1 cellular context compared by ENCODE assay signal in the genomic region with DNA sequence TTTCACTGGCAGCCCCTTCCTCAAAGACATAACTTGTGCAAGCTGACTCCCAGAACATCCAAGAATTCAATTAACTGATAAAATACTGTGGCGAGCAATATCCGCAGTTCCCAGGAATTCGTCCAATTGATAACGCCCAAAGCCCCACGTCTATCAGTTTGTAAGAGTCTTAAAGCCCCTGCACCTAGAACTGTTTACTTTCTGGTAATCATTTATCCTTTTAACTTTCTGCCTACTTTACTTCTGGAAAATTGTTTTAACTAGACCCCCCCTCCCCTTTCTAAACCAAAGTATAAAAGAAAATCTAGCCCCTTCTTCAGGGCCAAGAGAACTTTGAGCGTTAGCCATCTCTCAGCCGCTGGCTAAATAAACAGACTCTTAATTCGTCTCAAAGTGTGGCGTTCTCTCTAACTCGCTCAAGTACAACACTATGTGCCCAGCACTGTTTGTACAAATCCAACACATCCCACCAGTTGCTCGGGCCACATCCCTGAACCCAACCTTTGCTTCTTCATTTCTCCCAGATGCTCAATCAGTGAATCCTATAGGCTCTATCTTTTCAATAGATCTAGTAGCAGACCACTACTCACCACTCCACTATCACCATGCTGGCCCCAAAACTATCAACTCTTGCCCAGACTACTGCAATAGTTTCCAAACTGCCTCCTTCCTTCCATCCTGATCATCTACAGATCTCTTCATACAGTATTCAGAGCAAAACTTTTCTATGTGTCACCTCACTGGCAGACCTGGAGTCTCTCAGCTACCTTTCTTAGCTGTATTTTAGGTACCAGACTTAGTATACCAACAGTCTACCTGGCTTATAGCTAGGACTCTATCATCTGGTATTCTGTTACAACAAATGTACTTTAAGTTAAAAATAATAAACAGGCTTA.
TF ChIP-seq lines count a peak whose summit lies in the region.

No MANE protein-coding gene starts in this region.

TF ChIP-seq in HepG2, 621 proteins besides CTCF, POLR2A, EP300 and RAD21 (continued from another document and continues in another):
- TF ChIP-seq, protein P1, sequence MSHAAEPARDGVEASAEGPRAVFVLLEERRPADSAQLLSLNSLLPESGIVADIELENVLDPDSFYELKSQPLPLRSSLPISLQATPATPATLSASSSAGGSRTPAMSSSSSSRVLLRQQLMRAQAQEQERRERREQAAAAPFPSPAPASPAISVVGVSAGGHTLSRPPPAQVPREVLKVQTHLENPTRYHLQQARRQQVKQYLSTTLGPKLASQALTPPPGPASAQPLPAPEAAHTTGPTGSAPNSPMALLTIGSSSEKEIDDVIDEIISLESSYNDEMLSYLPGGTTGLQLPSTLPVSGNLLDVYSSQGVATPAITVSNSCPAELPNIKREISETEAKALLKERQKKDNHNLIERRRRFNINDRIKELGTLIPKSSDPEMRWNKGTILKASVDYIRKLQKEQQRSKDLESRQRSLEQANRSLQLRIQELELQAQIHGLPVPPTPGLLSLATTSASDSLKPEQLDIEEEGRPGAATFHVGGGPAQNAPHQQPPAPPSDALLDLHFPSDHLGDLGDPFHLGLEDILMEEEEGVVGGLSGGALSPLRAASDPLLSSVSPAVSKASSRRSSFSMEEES (CRISPR knock-in tag; IDR thresholded peaks at IDR 0.05), result 0 out of 2 replicates have a peak, but pooled peaks have one; percentile 37
- TF ChIP-seq PHF21A (CRISPR knock-in tag; IDR thresholded peaks at IDR 0.05), result peak; percentile 19; the same call in 1 of the 2 replicates
- peak; percentile 80 for TF ChIP-seq HNF4A (CRISPR knock-in tag; IDR thresholded peaks at IDR 0.05)
- TF ChIP-seq SOX13 (IDR thresholded peaks at IDR 0.05), result peak; percentile 27; the same call in 1 of the 2 replicates
- peak in 1 of 2 experiments; percentile 75; a peak in 2 of 4 replicates for TF ChIP-seq SOX13 (CRISPR knock-in tag; conservative IDR thresholded peaks at IDR 0.05 in 1 of 2, IDR thresholded peaks at IDR 0.05 in 1 of 2)
- TF ChIP-seq ZFP36 (IDR thresholded peaks at IDR 0.05; ENCODE audit: borderline replicate concordance, low read depth, low read length, partially characterized antibody), result no peak
- peak; percentile 77 for TF ChIP-seq BCL6 (CRISPR knock-in tag; IDR thresholded peaks at IDR 0.05)
- TF ChIP-seq, protein P2, sequence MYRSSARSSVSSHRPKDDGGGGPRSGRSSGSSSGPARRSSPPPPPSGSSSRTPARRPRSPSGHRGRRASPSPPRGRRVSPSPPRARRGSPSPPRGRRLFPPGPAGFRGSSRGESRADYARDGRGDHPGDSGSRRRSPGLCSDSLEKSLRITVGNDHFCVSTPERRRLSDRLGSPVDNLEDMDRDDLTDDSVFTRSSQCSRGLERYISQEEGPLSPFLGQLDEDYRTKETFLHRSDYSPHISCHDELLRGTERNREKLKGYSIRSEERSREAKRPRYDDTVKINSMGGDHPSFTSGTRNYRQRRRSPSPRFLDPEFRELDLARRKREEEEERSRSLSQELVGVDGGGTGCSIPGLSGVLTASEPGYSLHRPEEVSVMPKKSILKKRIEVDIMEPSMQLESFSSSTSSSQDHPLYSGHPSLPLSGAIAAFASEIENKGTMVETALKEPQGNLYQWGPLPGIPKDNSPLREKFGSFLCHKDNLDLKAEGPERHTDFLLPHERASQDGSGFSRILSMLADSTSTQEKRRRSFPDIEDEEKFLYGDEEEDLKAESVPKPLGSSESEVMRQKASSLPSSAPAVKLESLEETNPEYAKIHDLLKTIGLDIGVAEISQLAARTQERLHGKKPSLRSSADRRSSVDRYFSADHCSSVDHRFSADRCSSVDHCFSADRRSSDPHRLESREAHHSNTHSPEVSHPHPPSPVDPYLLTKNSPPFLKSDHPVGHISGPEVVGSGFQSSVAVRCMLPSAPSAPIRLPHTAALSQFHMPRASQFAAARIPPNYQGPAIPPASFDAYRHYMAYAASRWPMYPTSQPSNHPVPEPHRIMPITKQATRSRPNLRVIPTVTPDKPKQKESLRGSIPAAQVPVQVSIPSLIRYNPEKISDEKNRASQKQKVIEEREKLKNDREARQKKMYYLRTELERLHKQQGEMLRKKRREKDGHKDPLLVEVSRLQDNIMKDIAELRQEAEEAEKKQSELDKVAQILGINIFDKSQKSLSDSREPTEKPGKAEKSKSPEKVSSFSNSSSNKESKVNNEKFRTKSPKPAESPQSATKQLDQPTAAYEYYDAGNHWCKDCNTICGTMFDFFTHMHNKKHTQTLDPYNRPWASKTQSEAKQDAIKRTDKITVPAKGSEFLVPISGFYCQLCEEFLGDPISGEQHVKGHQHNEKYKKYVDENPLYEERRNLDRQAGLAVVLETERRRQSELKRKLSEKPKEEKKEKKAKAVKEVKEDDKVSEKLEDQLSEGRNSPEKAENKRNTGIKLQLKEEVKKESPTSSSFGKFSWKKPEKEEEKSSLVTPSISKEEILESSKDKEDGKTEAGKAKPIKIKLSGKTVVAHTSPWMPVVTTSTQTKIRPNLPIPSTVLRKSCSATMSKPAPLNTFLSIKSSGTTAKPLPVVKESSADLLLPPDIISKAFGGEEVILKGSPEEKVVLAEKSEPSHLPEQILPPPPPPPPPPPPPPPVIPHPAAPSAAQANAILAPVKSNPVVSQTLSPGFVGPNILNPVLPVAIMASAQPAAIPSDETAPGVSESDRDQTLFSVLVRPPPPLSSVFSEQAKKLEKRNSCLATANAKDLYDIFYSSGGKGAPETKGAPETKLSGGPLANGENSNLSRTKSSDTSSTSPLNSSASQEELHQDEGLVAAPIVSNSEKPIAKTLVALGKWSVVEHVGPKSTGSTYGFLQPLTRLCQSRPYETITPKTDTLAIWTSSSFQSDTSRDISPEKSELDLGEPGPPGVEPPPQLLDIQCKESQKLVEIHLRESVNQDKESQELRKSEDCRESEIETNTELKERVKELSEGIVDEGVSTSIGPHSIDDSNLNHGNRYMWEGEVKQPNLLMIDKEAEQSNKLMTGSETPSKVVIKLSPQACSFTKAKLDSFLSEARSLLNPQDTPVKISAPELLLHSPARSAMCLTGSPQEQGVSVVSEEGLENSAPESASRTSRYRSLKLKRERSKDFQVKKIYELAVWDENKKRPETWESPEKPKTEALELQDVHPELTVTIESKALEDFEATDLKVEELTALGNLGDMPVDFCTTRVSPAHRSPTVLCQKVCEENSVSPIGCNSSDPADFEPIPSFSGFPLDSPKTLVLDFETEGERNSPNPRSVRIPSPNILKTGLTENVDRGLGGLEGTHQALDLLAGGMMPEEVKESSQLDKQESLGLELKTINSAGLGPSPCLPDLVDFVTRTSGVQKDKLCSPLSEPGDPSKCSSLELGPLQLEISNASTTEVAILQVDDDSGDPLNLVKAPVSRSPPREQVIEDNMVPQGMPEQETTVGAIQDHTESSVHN (CRISPR knock-in tag; IDR thresholded peaks at IDR 0.05), result no peak
- TF ChIP-seq CREM (IDR thresholded peaks at IDR 0.05), result peak; percentile 81
- TF ChIP-seq CREM (CRISPR knock-in tag; IDR thresholded peaks at IDR 0.05), result no peak
- TF ChIP-seq ZMYM4 (CRISPR knock-in tag; IDR thresholded peaks at IDR 0.05), result peak; percentile 68
- TF ChIP-seq, protein P3, sequence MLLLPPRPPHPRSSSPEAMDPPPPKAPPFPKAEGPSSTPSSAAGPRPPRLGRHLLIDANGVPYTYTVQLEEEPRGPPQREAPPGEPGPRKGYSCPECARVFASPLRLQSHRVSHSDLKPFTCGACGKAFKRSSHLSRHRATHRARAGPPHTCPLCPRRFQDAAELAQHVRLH (CRISPR knock-in tag; IDR thresholded peaks at IDR 0.05; ENCODE audit: borderline replicate concordance, low read depth), result peak; percentile 50; the same call in 1 of the 2 replicates
- TF ChIP-seq RORA (CRISPR knock-in tag; IDR thresholded peaks at IDR 0.05), result 0 out of 2 replicates have a peak, but pooled peaks have one; percentile 22
- peak; percentile 63; the same call in 1 of the 2 replicates for TF ChIP-seq MIXL1 (CRISPR knock-in tag; IDR thresholded peaks at IDR 0.05)
- TF ChIP-seq ZBTB26 (CRISPR knock-in tag; IDR thresholded peaks at IDR 0.05; ENCODE audit: borderline replicate concordance), result peak; percentile 93
- TF ChIP-seq ETV5 (CRISPR knock-in tag; IDR thresholded peaks at IDR 0.05; ENCODE audit: borderline replicate concordance), result peak; percentile 16; the same call in 1 of the 2 replicates
- TF ChIP-seq ARID5B (CRISPR knock-in tag; IDR thresholded peaks at IDR 0.05), result peak; percentile 78
- TF ChIP-seq ZNF816 (CRISPR knock-in tag; IDR thresholded peaks at IDR 0.05; ENCODE audit: borderline replicate concordance), result 0 out of 2 replicates have a peak, but pooled peaks have one; percentile 11
- peak; percentile 41; the same call in 1 of the 2 replicates for TF ChIP-seq TFAP4 (IDR thresholded peaks at IDR 0.05; ENCODE audit: borderline replicate concordance, low read depth)
- TF ChIP-seq TCF7 (IDR thresholded peaks at IDR 0.05; ENCODE audit: low read depth), result peak; percentile 75
- 0 out of 2 replicates have a peak, but pooled peaks have one; percentile 68 for TF ChIP-seq ZNF713 (CRISPR knock-in tag; IDR thresholded peaks at IDR 0.05)
- TF ChIP-seq ZNF670 (CRISPR knock-in tag; IDR thresholded peaks at IDR 0.05; ENCODE audit: borderline replicate concordance), result 0 out of 2 replicates have a peak, but pooled peaks have one; percentile 18
- TF ChIP-seq, protein P4, sequence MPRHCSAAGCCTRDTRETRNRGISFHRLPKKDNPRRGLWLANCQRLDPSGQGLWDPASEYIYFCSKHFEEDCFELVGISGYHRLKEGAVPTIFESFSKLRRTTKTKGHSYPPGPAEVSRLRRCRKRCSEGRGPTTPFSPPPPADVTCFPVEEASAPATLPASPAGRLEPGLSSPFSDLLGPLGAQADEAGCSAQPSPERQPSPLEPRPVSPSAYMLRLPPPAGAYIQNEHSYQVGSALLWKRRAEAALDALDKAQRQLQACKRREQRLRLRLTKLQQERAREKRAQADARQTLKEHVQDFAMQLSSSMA (CRISPR knock-in tag; IDR thresholded peaks at IDR 0.05), result no peak
- 0 out of 2 replicates have a peak, but pooled peaks have one; percentile 28 for TF ChIP-seq ZNF605 (CRISPR knock-in tag; IDR thresholded peaks at IDR 0.05)
- TF ChIP-seq, protein P5, sequence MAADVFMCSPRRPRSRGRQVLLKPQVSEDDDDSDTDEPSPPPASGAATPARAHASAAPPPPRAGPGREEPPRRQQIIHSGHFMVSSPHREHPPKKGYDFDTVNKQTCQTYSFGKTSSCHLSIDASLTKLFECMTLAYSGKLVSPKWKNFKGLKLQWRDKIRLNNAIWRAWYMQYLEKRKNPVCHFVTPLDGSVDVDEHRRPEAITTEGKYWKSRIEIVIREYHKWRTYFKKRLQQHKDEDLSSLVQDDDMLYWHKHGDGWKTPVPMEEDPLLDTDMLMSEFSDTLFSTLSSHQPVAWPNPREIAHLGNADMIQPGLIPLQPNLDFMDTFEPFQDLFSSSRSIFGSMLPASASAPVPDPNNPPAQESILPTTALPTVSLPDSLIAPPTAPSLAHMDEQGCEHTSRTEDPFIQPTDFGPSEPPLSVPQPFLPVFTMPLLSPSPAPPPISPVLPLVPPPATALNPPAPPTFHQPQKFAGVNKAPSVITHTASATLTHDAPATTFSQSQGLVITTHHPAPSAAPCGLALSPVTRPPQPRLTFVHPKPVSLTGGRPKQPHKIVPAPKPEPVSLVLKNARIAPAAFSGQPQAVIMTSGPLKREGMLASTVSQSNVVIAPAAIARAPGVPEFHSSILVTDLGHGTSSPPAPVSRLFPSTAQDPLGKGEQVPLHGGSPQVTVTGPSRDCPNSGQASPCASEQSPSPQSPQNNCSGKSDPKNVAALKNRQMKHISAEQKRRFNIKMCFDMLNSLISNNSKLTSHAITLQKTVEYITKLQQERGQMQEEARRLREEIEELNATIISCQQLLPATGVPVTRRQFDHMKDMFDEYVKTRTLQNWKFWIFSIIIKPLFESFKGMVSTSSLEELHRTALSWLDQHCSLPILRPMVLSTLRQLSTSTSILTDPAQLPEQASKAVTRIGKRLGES (CRISPR knock-in tag; IDR thresholded peaks at IDR 0.05; ENCODE audit: borderline replicate concordance), result no peak
- TF ChIP-seq THYN1 (CRISPR knock-in tag; IDR thresholded peaks at IDR 0.05; ENCODE audit: borderline replicate concordance, low read depth), result 0 out of 2 replicates have a peak, but pooled peaks have one; percentile 36
